In the genomic region with DNA sequence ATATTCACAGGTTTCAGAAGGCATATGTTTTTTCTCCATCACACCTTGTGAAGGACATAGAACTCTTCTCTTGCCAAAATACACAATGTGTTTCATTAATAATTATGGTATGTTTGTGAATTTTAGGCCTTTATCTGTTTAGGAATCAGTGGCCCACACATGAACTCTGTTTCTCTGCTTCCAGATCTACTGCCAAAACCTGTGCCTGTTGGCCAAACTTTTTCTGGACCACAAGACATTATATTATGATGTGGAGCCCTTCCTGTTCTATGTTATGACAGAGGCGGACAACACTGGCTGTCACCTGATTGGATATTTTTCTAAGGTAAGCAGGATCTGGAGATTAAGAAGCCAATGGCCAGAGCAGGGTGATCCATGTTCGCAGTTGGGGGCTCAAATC, we compare ENCODE assay signal across 2 cellular contexts.
TF ChIP-seq lines count a peak whose summit lies in the region.

No MANE protein-coding gene starts in this region.

TF ChIP-seq in WTC11, 78 proteins besides CTCF, POLR2A, EP300 and RAD21:
- TF ChIP-seq NFE2L1 (CRISPR knock-in tag; IDR thresholded peaks at IDR 0.05) (no peak), PRRX2 (CRISPR knock-in tag; IDR thresholded peaks at IDR 0.05) (no peak), ZNF263 (CRISPR knock-in tag; IDR thresholded peaks at IDR 0.05; ENCODE audit: low read depth) (no peak), ESRRA (CRISPR knock-in tag; IDR thresholded peaks at IDR 0.05; ENCODE audit: borderline replicate concordance) (no peak), ZNF423 (CRISPR knock-in tag; IDR thresholded peaks at IDR 0.05) (no peak), NR3C1 (CRISPR knock-in tag; conservative IDR thresholded peaks at IDR 0.05; ENCODE audit: low read depth) (no peak)
- TF ChIP-seq, protein P1, sequence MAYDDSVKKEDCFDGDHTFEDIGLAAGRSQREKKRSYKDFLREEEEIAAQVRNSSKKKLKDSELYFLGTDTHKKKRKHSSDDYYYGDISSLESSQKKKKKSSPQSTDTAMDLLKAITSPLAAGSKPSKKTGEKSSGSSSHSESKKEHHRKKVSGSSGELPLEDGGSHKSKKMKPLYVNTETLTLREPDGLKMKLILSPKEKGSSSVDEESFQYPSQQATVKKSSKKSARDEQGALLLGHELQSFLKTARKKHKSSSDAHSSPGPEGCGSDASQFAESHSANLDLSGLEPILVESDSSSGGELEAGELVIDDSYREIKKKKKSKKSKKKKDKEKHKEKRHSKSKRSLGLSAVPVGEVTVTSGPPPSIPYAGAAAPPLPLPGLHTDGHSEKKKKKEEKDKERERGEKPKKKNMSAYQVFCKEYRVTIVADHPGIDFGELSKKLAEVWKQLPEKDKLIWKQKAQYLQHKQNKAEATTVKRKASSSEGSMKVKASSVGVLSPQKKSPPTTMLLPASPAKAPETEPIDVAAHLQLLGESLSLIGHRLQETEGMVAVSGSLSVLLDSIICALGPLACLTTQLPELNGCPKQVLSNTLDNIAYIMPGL (CRISPR knock-in tag; IDR thresholded peaks at IDR 0.05), result no peak
- TF ChIP-seq, protein P2, sequence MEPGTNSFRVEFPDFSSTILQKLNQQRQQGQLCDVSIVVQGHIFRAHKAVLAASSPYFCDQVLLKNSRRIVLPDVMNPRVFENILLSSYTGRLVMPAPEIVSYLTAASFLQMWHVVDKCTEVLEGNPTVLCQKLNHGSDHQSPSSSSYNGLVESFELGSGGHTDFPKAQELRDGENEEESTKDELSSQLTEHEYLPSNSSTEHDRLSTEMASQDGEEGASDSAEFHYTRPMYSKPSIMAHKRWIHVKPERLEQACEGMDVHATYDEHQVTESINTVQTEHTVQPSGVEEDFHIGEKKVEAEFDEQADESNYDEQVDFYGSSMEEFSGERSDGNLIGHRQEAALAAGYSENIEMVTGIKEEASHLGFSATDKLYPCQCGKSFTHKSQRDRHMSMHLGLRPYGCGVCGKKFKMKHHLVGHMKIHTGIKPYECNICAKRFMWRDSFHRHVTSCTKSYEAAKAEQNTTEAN (CRISPR knock-in tag; IDR thresholded peaks at IDR 0.05), result no peak
- TF ChIP-seq, protein P3, sequence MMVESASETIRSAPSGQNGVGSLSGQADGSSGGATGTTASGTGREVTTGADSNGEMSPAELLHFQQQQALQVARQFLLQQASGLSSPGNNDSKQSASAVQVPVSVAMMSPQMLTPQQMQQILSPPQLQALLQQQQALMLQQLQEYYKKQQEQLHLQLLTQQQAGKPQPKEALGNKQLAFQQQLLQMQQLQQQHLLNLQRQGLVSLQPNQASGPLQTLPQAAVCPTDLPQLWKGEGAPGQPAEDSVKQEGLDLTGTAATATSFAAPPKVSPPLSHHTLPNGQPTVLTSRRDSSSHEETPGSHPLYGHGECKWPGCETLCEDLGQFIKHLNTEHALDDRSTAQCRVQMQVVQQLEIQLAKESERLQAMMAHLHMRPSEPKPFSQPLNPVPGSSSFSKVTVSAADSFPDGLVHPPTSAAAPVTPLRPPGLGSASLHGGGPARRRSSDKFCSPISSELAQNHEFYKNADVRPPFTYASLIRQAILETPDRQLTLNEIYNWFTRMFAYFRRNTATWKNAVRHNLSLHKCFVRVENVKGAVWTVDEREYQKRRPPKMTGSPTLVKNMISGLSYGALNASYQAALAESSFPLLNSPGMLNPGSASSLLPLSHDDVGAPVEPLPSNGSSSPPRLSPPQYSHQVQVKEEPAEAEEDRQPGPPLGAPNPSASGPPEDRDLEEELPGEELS (CRISPR knock-in tag; IDR thresholded peaks at IDR 0.05), result no peak
- TF ChIP-seq, protein P4, sequence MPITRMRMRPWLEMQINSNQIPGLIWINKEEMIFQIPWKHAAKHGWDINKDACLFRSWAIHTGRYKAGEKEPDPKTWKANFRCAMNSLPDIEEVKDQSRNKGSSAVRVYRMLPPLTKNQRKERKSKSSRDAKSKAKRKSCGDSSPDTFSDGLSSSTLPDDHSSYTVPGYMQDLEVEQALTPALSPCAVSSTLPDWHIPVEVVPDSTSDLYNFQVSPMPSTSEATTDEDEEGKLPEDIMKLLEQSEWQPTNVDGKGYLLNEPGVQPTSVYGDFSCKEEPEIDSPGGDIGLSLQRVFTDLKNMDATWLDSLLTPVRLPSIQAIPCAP (CRISPR knock-in tag; IDR thresholded peaks at IDR 0.05), result no peak
- TF ChIP-seq, protein P5, sequence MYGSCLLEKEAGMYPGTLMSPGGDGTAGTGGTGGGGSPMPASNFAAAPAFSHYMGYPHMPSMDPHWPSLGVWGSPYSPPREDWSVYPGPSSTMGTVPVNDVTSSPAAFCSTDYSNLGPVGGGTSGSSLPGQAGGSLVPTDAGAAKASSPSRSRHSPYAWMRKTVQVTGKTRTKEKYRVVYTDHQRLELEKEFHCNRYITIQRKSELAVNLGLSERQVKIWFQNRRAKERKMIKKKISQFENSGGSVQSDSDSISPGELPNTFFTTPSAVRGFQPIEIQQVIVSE (CRISPR knock-in tag; IDR thresholded peaks at IDR 0.05; ENCODE audit: borderline replicate concordance), result no peak
- TF ChIP-seq, protein P6, sequence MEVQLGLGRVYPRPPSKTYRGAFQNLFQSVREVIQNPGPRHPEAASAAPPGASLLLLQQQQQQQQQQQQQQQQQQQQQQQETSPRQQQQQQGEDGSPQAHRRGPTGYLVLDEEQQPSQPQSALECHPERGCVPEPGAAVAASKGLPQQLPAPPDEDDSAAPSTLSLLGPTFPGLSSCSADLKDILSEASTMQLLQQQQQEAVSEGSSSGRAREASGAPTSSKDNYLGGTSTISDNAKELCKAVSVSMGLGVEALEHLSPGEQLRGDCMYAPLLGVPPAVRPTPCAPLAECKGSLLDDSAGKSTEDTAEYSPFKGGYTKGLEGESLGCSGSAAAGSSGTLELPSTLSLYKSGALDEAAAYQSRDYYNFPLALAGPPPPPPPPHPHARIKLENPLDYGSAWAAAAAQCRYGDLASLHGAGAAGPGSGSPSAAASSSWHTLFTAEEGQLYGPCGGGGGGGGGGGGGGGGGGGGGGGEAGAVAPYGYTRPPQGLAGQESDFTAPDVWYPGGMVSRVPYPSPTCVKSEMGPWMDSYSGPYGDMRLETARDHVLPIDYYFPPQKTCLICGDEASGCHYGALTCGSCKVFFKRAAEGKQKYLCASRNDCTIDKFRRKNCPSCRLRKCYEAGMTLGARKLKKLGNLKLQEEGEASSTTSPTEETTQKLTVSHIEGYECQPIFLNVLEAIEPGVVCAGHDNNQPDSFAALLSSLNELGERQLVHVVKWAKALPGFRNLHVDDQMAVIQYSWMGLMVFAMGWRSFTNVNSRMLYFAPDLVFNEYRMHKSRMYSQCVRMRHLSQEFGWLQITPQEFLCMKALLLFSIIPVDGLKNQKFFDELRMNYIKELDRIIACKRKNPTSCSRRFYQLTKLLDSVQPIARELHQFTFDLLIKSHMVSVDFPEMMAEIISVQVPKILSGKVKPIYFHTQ (CRISPR knock-in tag; IDR thresholded peaks at IDR 0.05), result no peak

TF ChIP-seq in endothelial cell of umbilical vein, 7 proteins besides CTCF, POLR2A, EP300 and RAD21:
- TF ChIP-seq, protein P7, sequence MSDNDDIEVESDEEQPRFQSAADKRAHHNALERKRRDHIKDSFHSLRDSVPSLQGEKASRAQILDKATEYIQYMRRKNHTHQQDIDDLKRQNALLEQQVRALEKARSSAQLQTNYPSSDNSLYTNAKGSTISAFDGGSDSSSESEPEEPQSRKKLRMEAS (IDR thresholded peaks at IDR 0.05; ENCODE audit: insufficient read depth, insufficient read length), result no peak
- no peak for TF ChIP-seq POLR2AphosphoS5 (IDR thresholded peaks at IDR 0.05; ENCODE audit: insufficient read depth, low read depth, low read length)
- no peak for TF ChIP-seq EZH2 (IDR thresholded peaks at IDR 0.05; ENCODE audit: borderline replicate concordance, low read depth, low read length, severe bottlenecking)
- TF ChIP-seq MYC (IDR thresholded peaks at IDR 0.05; ENCODE audit: low read depth, low read length), result no peak
- TF ChIP-seq GATA2 (IDR thresholded peaks at IDR 0.05; ENCODE audit: insufficient read depth, insufficient read length, low read depth, low read length), result no peak
- TF ChIP-seq JUN (IDR thresholded peaks at IDR 0.05; ENCODE audit: borderline replicate concordance, insufficient read depth, insufficient read length, low read depth), result no peak
- TF ChIP-seq FOS (IDR thresholded peaks at IDR 0.05; ENCODE audit: borderline replicate concordance, insufficient read depth, low read length), result no peak
